1 cellular context compared by ENCODE assay signal in the genomic region with DNA sequence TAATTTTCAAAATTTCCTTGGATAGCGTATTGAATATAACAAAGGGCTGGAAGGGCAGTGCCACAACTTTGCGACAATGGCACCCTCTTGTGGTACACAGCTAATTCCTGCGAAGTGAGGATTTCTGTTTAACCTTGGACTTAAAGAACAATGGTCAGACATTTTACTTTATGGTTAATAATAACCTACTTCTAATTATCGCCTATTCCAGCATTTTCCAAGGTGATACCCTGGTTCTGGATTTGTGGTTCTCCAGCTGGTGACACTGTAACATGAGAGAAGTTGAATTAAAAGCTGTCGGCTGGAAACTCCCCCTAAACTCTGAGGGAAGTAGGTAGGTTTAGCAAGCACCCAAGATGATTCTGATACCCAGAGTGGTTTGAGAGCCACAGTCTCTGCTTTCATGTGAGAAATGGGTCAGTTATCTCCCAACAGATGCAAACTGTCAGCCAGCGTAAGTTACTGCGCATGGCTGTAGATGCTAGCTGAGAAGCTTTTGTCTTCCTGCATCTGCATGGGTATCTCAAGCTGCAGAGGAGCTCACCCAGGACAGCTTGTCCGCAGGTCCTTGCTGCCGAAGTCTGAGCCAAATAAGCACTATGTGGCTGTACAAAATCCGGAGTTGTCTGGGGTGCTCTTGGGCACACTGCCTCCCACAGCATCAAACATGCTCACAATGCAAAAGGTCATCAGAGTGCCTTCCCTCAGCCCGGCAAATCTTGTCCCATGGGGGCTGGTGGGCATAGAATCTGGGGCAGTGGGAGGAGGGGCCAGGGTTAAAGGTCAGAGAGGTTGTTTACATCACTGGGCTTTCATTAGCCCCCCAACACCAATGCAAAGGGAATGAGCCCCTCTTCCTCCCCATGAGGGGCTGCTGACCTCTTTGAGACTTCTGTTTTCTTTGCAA.
TF ChIP-seq lines count a peak whose summit lies in the region.

No MANE protein-coding gene starts in this region.

TF ChIP-seq in HepG2, 621 proteins besides CTCF, POLR2A, EP300 and RAD21:
- TF ChIP-seq SOX5 (CRISPR knock-in tag; IDR thresholded peaks at IDR 0.05; ENCODE audit: borderline replicate concordance) = no peak
- no peak for TF ChIP-seq ZNF431 (CRISPR knock-in tag; IDR thresholded peaks at IDR 0.05; ENCODE audit: borderline replicate concordance, low read depth)
- TF ChIP-seq, protein P1, sequence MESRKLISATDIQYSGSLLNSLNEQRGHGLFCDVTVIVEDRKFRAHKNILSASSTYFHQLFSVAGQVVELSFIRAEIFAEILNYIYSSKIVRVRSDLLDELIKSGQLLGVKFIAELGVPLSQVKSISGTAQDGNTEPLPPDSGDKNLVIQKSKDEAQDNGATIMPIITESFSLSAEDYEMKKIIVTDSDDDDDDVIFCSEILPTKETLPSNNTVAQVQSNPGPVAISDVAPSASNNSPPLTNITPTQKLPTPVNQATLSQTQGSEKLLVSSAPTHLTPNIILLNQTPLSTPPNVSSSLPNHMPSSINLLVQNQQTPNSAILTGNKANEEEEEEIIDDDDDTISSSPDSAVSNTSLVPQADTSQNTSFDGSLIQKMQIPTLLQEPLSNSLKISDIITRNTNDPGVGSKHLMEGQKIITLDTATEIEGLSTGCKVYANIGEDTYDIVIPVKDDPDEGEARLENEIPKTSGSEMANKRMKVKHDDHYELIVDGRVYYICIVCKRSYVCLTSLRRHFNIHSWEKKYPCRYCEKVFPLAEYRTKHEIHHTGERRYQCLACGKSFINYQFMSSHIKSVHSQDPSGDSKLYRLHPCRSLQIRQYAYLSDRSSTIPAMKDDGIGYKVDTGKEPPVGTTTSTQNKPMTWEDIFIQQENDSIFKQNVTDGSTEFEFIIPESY (CRISPR knock-in tag; IDR thresholded peaks at IDR 0.05) = 0 out of 2 replicates have a peak, but pooled peaks have one; percentile 16
- TF ChIP-seq TEAD3 (CRISPR knock-in tag; optimal IDR thresholded peaks at IDR 0.05; ENCODE audit: borderline replicate concordance) = peak; percentile 18
- TF ChIP-seq MIXL1 (CRISPR knock-in tag; IDR thresholded peaks at IDR 0.05) = peak; percentile 63; the same call in 1 of the 2 replicates
- TF ChIP-seq SOX13 (IDR thresholded peaks at IDR 0.05) = no peak
- peak in 1 of 2 experiments; percentile 43; a peak in 1 of 4 replicates for TF ChIP-seq SOX13 (CRISPR knock-in tag; conservative IDR thresholded peaks at IDR 0.05 in 1 of 2, IDR thresholded peaks at IDR 0.05 in 1 of 2)
- TF ChIP-seq STAG1 (CRISPR knock-in tag; IDR thresholded peaks at IDR 0.05) = peak; percentile 96
- TF ChIP-seq PITX1 (CRISPR knock-in tag; IDR thresholded peaks at IDR 0.05) = peak; percentile 60; the same call in 1 of the 2 replicates
- TF ChIP-seq, protein P2, sequence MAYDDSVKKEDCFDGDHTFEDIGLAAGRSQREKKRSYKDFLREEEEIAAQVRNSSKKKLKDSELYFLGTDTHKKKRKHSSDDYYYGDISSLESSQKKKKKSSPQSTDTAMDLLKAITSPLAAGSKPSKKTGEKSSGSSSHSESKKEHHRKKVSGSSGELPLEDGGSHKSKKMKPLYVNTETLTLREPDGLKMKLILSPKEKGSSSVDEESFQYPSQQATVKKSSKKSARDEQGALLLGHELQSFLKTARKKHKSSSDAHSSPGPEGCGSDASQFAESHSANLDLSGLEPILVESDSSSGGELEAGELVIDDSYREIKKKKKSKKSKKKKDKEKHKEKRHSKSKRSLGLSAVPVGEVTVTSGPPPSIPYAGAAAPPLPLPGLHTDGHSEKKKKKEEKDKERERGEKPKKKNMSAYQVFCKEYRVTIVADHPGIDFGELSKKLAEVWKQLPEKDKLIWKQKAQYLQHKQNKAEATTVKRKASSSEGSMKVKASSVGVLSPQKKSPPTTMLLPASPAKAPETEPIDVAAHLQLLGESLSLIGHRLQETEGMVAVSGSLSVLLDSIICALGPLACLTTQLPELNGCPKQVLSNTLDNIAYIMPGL (CRISPR knock-in tag; IDR thresholded peaks at IDR 0.05; ENCODE audit: borderline replicate concordance in 1 of 2, low read depth in 1 of 2) = peak in 1 of 2 experiments; percentile 24; a peak in 1 of 4 replicates
- TF ChIP-seq RBAK (CRISPR knock-in tag; IDR thresholded peaks at IDR 0.05) = no peak
- no peak for TF ChIP-seq ATF1 (CRISPR knock-in tag; IDR thresholded peaks at IDR 0.05)
- TF ChIP-seq, protein P3, sequence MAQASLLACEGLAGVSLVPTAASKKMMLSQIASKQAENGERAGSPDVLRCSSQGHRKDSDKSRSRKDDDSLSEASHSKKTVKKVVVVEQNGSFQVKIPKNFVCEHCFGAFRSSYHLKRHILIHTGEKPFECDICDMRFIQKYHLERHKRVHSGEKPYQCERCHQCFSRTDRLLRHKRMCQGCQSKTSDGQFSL (CRISPR knock-in tag; IDR thresholded peaks at IDR 0.05) = no peak
- TF ChIP-seq BCL6 (CRISPR knock-in tag; IDR thresholded peaks at IDR 0.05) = 0 out of 2 replicates have a peak, but pooled peaks have one; percentile 6
- TF ChIP-seq, protein P4, sequence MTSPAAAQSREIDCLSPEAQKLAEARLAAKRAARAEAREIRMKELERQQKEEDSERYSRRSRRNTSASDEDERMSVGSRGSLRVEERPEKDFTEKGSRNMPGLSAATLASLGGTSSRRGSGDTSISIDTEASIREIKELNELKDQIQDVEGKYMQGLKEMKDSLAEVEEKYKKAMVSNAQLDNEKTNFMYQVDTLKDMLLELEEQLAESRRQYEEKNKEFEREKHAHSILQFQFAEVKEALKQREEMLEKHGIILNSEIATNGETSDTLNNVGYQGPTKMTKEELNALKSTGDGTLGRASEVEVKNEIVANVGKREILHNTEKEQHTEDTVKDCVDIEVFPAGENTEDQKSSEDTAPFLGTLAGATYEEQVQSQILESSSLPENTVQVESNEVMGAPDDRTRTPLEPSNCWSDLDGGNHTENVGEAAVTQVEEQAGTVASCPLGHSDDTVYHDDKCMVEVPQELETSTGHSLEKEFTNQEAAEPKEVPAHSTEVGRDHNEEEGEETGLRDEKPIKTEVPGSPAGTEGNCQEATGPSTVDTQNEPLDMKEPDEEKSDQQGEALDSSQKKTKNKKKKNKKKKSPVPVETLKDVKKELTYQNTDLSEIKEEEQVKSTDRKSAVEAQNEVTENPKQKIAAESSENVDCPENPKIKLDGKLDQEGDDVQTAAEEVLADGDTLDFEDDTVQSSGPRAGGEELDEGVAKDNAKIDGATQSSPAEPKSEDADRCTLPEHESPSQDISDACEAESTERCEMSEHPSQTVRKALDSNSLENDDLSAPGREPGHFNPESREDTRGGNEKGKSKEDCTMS (CRISPR knock-in tag; conservative IDR thresholded peaks at IDR 0.05) = no peak
- TF ChIP-seq, protein P5, sequence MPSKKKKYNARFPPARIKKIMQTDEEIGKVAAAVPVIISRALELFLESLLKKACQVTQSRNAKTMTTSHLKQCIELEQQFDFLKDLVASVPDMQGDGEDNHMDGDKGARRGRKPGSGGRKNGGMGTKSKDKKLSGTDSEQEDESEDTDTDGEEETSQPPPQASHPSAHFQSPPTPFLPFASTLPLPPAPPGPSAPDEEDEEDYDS (CRISPR knock-in tag; IDR thresholded peaks at IDR 0.05) = peak; percentile 14; the same call in 1 of the 2 replicates
- TF ChIP-seq ZMYM4 (CRISPR knock-in tag; IDR thresholded peaks at IDR 0.05) = no peak
- peak; percentile 85 for TF ChIP-seq SMC3 (IDR thresholded peaks at IDR 0.05; ENCODE audit: low read length)
- no peak for TF ChIP-seq YY1 (IDR thresholded peaks at IDR 0.05; ENCODE audit: insufficient read depth, insufficient replicate concordance, low read depth, low read length)
- TF ChIP-seq, protein P6, sequence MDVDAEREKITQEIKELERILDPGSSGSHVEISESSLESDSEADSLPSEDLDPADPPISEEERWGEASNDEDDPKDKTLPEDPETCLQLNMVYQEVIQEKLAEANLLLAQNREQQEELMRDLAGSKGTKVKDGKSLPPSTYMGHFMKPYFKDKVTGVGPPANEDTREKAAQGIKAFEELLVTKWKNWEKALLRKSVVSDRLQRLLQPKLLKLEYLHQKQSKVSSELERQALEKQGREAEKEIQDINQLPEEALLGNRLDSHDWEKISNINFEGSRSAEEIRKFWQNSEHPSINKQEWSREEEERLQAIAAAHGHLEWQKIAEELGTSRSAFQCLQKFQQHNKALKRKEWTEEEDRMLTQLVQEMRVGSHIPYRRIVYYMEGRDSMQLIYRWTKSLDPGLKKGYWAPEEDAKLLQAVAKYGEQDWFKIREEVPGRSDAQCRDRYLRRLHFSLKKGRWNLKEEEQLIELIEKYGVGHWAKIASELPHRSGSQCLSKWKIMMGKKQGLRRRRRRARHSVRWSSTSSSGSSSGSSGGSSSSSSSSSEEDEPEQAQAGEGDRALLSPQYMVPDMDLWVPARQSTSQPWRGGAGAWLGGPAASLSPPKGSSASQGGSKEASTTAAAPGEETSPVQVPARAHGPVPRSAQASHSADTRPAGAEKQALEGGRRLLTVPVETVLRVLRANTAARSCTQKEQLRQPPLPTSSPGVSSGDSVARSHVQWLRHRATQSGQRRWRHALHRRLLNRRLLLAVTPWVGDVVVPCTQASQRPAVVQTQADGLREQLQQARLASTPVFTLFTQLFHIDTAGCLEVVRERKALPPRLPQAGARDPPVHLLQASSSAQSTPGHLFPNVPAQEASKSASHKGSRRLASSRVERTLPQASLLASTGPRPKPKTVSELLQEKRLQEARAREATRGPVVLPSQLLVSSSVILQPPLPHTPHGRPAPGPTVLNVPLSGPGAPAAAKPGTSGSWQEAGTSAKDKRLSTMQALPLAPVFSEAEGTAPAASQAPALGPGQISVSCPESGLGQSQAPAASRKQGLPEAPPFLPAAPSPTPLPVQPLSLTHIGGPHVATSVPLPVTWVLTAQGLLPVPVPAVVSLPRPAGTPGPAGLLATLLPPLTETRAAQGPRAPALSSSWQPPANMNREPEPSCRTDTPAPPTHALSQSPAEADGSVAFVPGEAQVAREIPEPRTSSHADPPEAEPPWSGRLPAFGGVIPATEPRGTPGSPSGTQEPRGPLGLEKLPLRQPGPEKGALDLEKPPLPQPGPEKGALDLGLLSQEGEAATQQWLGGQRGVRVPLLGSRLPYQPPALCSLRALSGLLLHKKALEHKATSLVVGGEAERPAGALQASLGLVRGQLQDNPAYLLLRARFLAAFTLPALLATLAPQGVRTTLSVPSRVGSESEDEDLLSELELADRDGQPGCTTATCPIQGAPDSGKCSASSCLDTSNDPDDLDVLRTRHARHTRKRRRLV (CRISPR knock-in tag; IDR thresholded peaks at IDR 0.05) = no peak
- no peak for TF ChIP-seq CREB1 (IDR thresholded peaks at IDR 0.05)
- 0 out of 2 replicates have a peak, but pooled peaks have one; percentile 19 for TF ChIP-seq CREB1 (CRISPR knock-in tag; IDR thresholded peaks at IDR 0.05)
